In genomic region chr10:76968483-76968882, GRCh38 we compare ENCODE assay signal across 21 cellular contexts.
"Had no signal": no experiment of that assay in that cellular context is flagged by ENCODE, and none has a peak within 500 bp of the region (broad histone marks: within the 10 kb centered on the region; RNA-seq: fewer than 3 reads in every experiment).

No MANE protein-coding gene starts in this region.

- DNase-seq: IMR-90, Karpas-422, KG1, MM.1S, NCI-H1092 treated with DMSO at 0.1 percent for 48 hours, NCI-H1436, NCI-H187, NCI-H2029 treated with DMSO at 0.1 percent for 48 hours, NCI-H2171 treated with DMSO at 0.1 percent for 48 hours, NCI-H345, NCI-H446 treated with DMSO at 0.1 percent for 48 hours, NCI-H510A treated with DMSO at 0.1 percent for 48 hours, NCI-H69, NCI-H774, SHP77, SW 1271, T-cell had no signal

- H3K27ac ChIP-seq: RWPE1 had no signal

- ATAC-seq: HepG2, Panc1, SK-N-SH treated with all-trans-retinoic acid at 6 μM for 48 hours, T-cell had no signal
